Comparison of ENCODE assay signal across 8 cellular contexts in the genomic region with DNA sequence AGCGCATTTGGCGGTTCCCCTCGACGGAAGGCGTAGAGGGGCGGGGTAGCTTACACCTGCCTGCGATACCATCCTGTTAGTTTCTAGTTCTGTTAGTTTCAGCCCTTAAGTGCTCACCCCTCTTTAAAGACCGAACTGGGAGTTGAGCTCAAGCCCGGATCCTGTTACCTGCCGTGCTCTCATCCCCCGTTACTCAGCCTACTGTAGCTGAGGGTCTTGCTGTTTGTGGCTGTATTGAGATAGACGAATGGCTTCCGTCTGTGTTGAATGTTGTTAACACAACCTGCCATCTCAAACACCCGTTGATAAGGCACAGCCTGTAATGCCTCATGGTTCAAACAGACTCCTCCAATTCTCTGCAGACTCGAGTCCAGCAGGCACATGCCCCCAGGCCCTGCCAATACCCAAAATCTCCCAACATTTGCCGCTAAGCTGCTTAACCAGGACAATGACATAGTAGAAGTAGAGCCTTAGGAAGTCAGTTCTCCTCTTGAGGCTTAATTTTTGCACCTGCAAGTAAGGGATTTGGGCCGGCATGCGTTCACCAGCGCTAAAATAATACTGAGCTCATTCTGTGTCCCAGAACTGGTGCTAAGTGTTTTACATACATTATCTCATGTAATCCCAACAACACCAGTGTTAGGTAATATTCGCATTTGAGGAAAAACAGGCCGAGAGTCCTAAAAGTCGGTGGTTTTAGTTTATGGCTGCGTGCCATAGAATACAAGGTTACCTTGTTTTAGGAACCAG. TPM values are rescaled to one million over a fixed set of nuclear protein-coding genes. Genes with fewer than 3 reads are reported as not detected.
DNase-seq lines count a peak whose midpoint lies in the region; ATAC-seq, FAIRE-seq and TF ChIP-seq lines count a peak whose summit lies in the region.

No MANE protein-coding gene starts in this region.

- TF ChIP-seq EP300 in GM12878 (IDR thresholded peaks at IDR 0.05; ENCODE audit: borderline replicate concordance in 1 of 2, control insufficient read depth in 1 of 2, low read depth in 2 of 2, low read length in 2 of 2) = no peak

- H3K4me3 ChIP-seq in CD4-positive, CD25-positive, alpha-beta regulatory T cell (ENCODE audit: low read depth, low read length) = peak overlapping the region; percentile 95
- H3K4me3 ChIP-seq in GM12878 (peak overlapping the region; percentile 77), iPS-18a (ENCODE audit: low read length) (peak overlapping the region; percentile 92)

- no TSS peak for BruUV-seq in GM12878 (replicated peaks; lab: Mats Ljungman, UMichigan)

- FAIRE-seq in GM12878 (lab: Jason Lieb, UNC) = peak; percentile 56

- H3K36me3 Mint-ChIP-seq in CD4-positive, CD25-positive, alpha-beta regulatory T cell = no peaks in the 10 kb centered on the region

- H3K79me2 ChIP-seq in GM12878 (ENCODE audit: control insufficient read depth, insufficient read depth, low read length) = peaks cover 79% of the 10 kb centered on the region

- TF ChIP-seq RAD21 in GM12878 (IDR thresholded peaks at IDR 0.05; ENCODE audit: insufficient read depth, low read depth, low read length) = no peak

- H3K4me3 Mint-ChIP-seq in CD4-positive, CD25-positive, alpha-beta regulatory T cell = peak overlapping the region; percentile 97 to 99 (median 98)

- WGBS in GM12878 (ENCODE audit: insufficient coverage, insufficient replicate concordance, low lambda C conversion rate, missing lambda C conversion rate) = 1% methylated on average over 23 of the region's 23 CpGs

- POLR2A ChIA-PET in GM12878 (lab: Charles Lee) = interaction anchor here (0.6 to 3.7 kb wide), 20 partner anchors 10 to 1205 kb away, joined by 3 to 81 read pairs (median 4); no protein-coding TSS in a partner anchor

- H3K27ac Mint-ChIP-seq in CD4-positive, CD25-positive, alpha-beta regulatory T cell = peak overlapping the region; percentile 99 to 100 (median 100)

- H3K27ac ChIP-seq in CD4-positive, CD25-positive, alpha-beta regulatory T cell (ENCODE audit: insufficient read depth, low read length, poor library complexity, severe bottlenecking) = peak overlapping the region; percentile 100
- H3K27ac ChIP-seq in GM12878 (ENCODE audit: control insufficient read depth, insufficient read depth) (peak overlapping the region; percentile 96), iPS-18a (ENCODE audit: low read length) (peak overlapping the region; percentile 100)

- H3K4me1 Mint-ChIP-seq in CD4-positive, CD25-positive, alpha-beta regulatory T cell = peaks cover 29 to 70% (median 47%) of the 10 kb centered on the region in 4 donors

- H3K36me3 ChIP-seq in CD4-positive, CD25-positive, alpha-beta regulatory T cell (ENCODE audit: control insufficient read depth, insufficient read depth, low read length) = peaks cover 3% of the 10 kb centered on the region
- H3K36me3 ChIP-seq in GM12878 (ENCODE audit: control insufficient read depth in 2 of 2, insufficient read depth in 2 of 2, low read length in 1 of 2) (peaks cover 0 to 8% of the 10 kb centered on the region in 2 experiments; a peak in 1 of 4 replicates), iPS-18a (ENCODE audit: control insufficient read depth, low read depth, low read length) (peaks cover 4% of the 10 kb centered on the region)

- H3K9ac ChIP-seq in GM12878 (ENCODE audit: control insufficient read depth, insufficient read depth, low read length) = peak overlapping the region; percentile 92
- H3K9ac ChIP-seq in iPS-18a (ENCODE audit: low read length) = peak overlapping the region; percentile 99

- in situ Hi-C loops in GM12878 (cut with MboI) = no loop called here

- H2AFZ ChIP-seq in GM12878 (ENCODE audit: control insufficient read depth, low read depth, low read length) = peak overlapping the region; percentile 85

- CTCF ChIA-PET in GM12878 (lab: Yijun Ruan, JAX) = interaction anchor here (0.6 to 6.3 kb wide), 10 partner anchors 17 to 286 kb away, joined by 3 to 37 read pairs (median 4); no protein-coding TSS in a partner anchor

- peak overlapping the region; percentile 92 for H3K4me2 ChIP-seq in GM12878 (ENCODE audit: control insufficient read depth, insufficient read depth)

- H3K27me3 Mint-ChIP-seq in CD4-positive, CD25-positive, alpha-beta regulatory T cell = peaks cover 13% of the 10 kb centered on the region

- DNase-seq in CD4-positive, CD25-positive, alpha-beta regulatory T cell = peak in 2 of 3 donors; percentile 88 to 90
- peak; percentile 21 for DNase-seq in NCI-H524 treated with DMSO at 0.1 percent for 48 hours (lab: John Stamatoyannopoulos, UW)
- DNase-seq in GM12878 (ENCODE audit: low read depth, low spot score) = no peak
- peak; percentile 40 for DNase-seq in stimulated activated CD8-positive, alpha-beta memory T cell treated with anti-CD3 and anti-CD28 coated beads, Interleukin-15, amount 100 ng/mL, for 1 hour (ENCODE audit: low read depth)
- no peak for DNase-seq in AML-193 (lab: John Stamatoyannopoulos, UW)

- TF ChIP-seq CTCF in GM12878 (IDR thresholded peaks at IDR 0.05 in 2 of 3, conservative IDR thresholded peaks at IDR 0.05 in 1 of 3; ENCODE audit: control insufficient read depth in 2 of 3, extremely low read depth in 1 of 3, insufficient read depth in 1 of 3, low read depth in 3 of 3, low read length in 3 of 3) = no peak

- RAD21 ChIA-PET in GM12878 (lab: Charles Lee; ENCODE audit: unreplicated experiment) = interaction anchor here (0.7 to 10.0 kb wide), 13 partner anchors 9 to 206 kb away, joined by 3 to 180 read pairs (median 5); no protein-coding TSS in a partner anchor

- no peak for TF ChIP-seq POLR2A in GM12878 (IDR thresholded peaks at IDR 0.05; ENCODE audit: low read depth, low read length)

- H3K9me3 Mint-ChIP-seq in CD4-positive, CD25-positive, alpha-beta regulatory T cell = peaks cover 0 to 4% (median 0%) of the 10 kb centered on the region in 7 donors

- SMC1A ChIA-PET in GM12878 (lab: Charles Lee; ENCODE audit: uncharacterized antibody, unreplicated experiment) = interaction anchor here (0.6 to 5.9 kb wide), 22 partner anchors 9 to 702 kb away, joined by 3 to 131 read pairs (median 4); no protein-coding TSS in a partner anchor

- peak; percentile 56 for ATAC-seq in CD4-positive, CD25-positive, alpha-beta regulatory T cell (ENCODE audit: low read depth in 2 of 2)
- ATAC-seq in GM18907 (IDR thresholded peaks at IDR 0.05; ENCODE audit: unreplicated experiment) = peak; percentile 51
- ATAC-seq in HG03097 (IDR thresholded peaks at IDR 0.05; ENCODE audit: low FRiP score, unreplicated experiment) = peak; percentile 33
- peak; percentile 46 for ATAC-seq in GM12878

- no peaks in the 10 kb centered on the region for H3K9me3 ChIP-seq in CD4-positive, CD25-positive, alpha-beta regulatory T cell (ENCODE audit: control insufficient read depth in 2 of 2, low read length in 2 of 2)
- H3K9me3 ChIP-seq in GM12878 (replicated peaks; ENCODE audit: control insufficient read depth, insufficient read depth, low read length) = no peaks in the 10 kb centered on the region; the same call in 1 of the 3 replicates
- no peaks in the 10 kb centered on the region for H3K9me3 ChIP-seq in iPS-18a (ENCODE audit: control insufficient read depth, low read depth, low read length)

- H3K4me1 ChIP-seq in CD4-positive, CD25-positive, alpha-beta regulatory T cell (ENCODE audit: control insufficient read depth, insufficient read depth, low read length, poor library complexity, severe bottlenecking) = peaks cover 53% of the 10 kb centered on the region
- H3K4me1 ChIP-seq in GM12878 (ENCODE audit: control insufficient read depth, insufficient read depth, low read length) = no peaks in the 10 kb centered on the region; the same call in 1 of the 2 replicates
- H3K4me1 ChIP-seq in iPS-18a (ENCODE audit: control insufficient read depth, low read depth, low read length) = peaks cover 34% of the 10 kb centered on the region

- no peaks in the 10 kb centered on the region for H4K20me1 ChIP-seq in GM12878 (ENCODE audit: control insufficient read depth, insufficient read depth)

- no peaks in the 10 kb centered on the region for H3K27me3 ChIP-seq in CD4-positive, CD25-positive, alpha-beta regulatory T cell (ENCODE audit: control insufficient read depth, insufficient read depth, low read length)
- H3K27me3 ChIP-seq in GM12878 (replicated peaks in 1 of 2; ENCODE audit: control insufficient read depth in 2 of 2, insufficient read depth in 2 of 2, low read length in 1 of 2) (no peaks in the 10 kb centered on the region), iPS-18a (ENCODE audit: control insufficient read depth, insufficient read depth, low read length) (no peaks in the 10 kb centered on the region)

- intact Hi-C loops in GM12878 (cut with micrococcal nuclease; ENCODE audit: unreplicated experiment) = loop anchor here (1.0 to 10.0 kb wide), 7 partner anchors 48 to 1458 kb away; a partner anchor contains a TSS

TF ChIP-seq in GM12878, 131 proteins besides CTCF, POLR2A, EP300 and RAD21 (continues in another document):
- TF ChIP-seq MTA3 (IDR thresholded peaks at IDR 0.05; ENCODE audit: borderline replicate concordance, low read length) (0 out of 2 replicates have a peak, but pooled peaks have one; percentile 3), ZBED1 (IDR thresholded peaks at IDR 0.05; ENCODE audit: borderline replicate concordance) (no peak; the same call in 1 of the 2 replicates), KDM1A (IDR thresholded peaks at IDR 0.05; ENCODE audit: borderline replicate concordance) (no peak), TCF12 (IDR thresholded peaks at IDR 0.05; ENCODE audit: low read depth, low read length) (0 out of 2 replicates have a peak, but pooled peaks have one; percentile 37), SMAD1 (IDR thresholded peaks at IDR 0.05; ENCODE audit: low read depth, partially characterized antibody) (peak; percentile 47), SMC3 (IDR thresholded peaks at IDR 0.05; ENCODE audit: borderline replicate concordance, low read length) (peak; percentile 2; the same call in 1 of the 2 replicates)

RNA-seq across cellular contexts. Expression of a gene that starts 1.3 kb away (rescaled TPM):
- 40.4 TPM for total RNA-seq in CD4-positive, CD25-positive, alpha-beta regulatory T cell
- polyA plus RNA-seq in CD4-positive, CD25-positive, alpha-beta regulatory T cell = 1 to 10 TPM; 6.7 to 9.8 (median 7.3) TPM
- 84.6 and 85.6 TPM in 2 replicates for total RNA-seq in GM12878 (2013; cell fraction: nucleolus; rRNA removed)
- total RNA-seq in GM12878 (2014; rRNA removed) (3.6 and 4.7 TPM in 2 replicates), GM12878 (2014; rRNA removed; fragmentation: Illumina TruSeq; extraction: Trizol) (6.3 and 6.6 TPM in 2 replicates), GM12878 (2021) (11.9 and 14.8 TPM in 2 replicates)
- polyA plus RNA-seq in GM12878 (2011; ENCODE audit: low read depth) = 3.3 TPM
- polyA plus RNA-seq in GM12878 (2011; rRNA removed) (26.4 and 26.8 TPM in 2 replicates), GM12878 (2014; fragmentation: Illumina TruSeq; extraction: Trizol) (4.8 and 5.6 TPM in 2 replicates), GM12878 (2014; fragmentation: Nextera tagmentation; extraction: Ambion mirVana) (1 to 10 TPM; 1.2 to 1.8 TPM), GM12878 (2014; rRNA removed) (3.2 and 8.2 TPM in 2 replicates), GM12878 (2016; fragmentation: Nextera tagmentation; extraction: Ambion mirVana) (1 to 10 TPM; 7.1 to 8.4 TPM)
- polyA plus RNA-seq in GM12878 (2011; cell fraction: cytosol; rRNA removed) = 13.0 and 16.8 TPM in 2 replicates
- 40.3 and 51.1 TPM in 2 replicates for polyA plus RNA-seq in GM12878 (2011; cell fraction: nucleus; rRNA removed)
- polyA plus RNA-seq in GM12878 (2012) = 4.3 and 5.8 TPM in 2 replicates
- 208 and 264 TPM in 2 replicates for polyA minus RNA-seq in GM12878 (2011; rRNA and poly(A)+ RNA removed)
- 25.1 and 33.7 TPM in 2 replicates for polyA minus RNA-seq in GM12878 (2011; cell fraction: cytosol; rRNA and poly(A)+ RNA removed)
- 103 and 216 TPM in 2 replicates for polyA minus RNA-seq in GM12878 (2011; cell fraction: nucleus; rRNA and poly(A)+ RNA removed)

Comparison
In these comparisons a context has a peak if more than half of its experiments do, and no peak if none do; other contexts are left out.
1. DNase-seq: peak in CD4-positive, CD25-positive, alpha-beta regulatory T cell (2 of 3), NCI-H524 treated with DMSO at 0.1 percent for 48 hours (single experiment) and stimulated activated CD8-positive, alpha-beta memory T cell treated with anti-CD3 and anti-CD28 coated beads, Interleukin-15, amount 100 ng/mL, for 1 hour (single experiment); none in GM12878 (single experiment) and AML-193 (0 of 2).
2. Peak in every context shown above with its lines, with median percentiles within 50 percentile points of each other: ATAC-seq, H3K27ac ChIP-seq and H3K4me3 ChIP-seq.